8 cellular contexts compared by ENCODE assay signal in the genomic region with DNA sequence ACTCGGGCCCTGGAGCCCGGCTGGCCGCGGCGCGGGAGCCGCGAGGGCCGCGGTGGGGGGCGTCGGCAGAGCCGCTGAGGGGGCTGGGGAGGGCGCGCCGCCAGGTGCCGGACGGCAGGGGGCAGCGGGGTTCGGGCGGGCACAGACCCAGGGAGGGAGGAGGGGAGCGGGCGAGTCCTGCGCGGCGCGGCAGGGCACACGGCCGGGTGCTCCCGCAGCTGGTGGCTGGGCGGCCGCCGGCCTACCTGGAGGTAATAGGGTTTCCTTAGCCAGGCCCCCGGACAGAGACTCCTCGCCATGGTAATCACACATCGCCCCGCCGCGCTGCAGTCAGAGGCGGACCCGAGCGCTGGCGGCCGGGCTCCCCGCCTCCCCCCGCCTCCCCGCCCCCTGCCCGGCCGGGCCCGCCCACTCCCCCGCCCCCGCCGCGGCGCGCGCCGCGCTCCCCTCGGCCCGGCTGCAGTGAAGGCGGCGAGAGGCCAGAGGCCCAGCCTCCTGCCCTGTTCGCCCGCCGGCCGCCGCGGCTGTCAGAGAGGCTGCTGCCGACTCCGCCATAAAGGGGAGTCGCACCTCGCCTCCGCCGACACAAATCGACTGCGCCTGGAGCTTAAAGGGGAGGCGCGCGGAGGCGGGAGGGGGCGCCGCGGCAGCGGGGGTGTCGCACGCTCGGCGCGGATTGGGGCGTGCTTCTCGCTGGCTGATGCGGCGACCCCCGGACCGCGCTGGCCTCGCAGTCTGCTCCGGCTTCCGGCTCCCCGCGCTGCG. TPM values are rescaled to one million over a fixed set of nuclear protein-coding genes. Genes with fewer than 3 reads are reported as not detected.
DNase-seq lines count a peak whose midpoint lies in the region; ATAC-seq and TF ChIP-seq lines count a peak whose summit lies in the region.

A gene (minus strand): TSS at position 332 of the 765 bp plus-strand sequence. CDS start 33 bp downstream, at position 299.

- H3K9me3 Mint-ChIP-seq in Calu3 (ENCODE audit: low read depth, unreplicated experiment) (no peaks in the 10 kb centered on the region), neural crest cell (no peaks in the 10 kb centered on the region)
- no peaks in the 10 kb centered on the region for H3K9me3 Mint-ChIP-seq in activated T-helper 2 cell treated with anti-CD3 and anti-CD28 coated beads, Interferon-gamma antibody, Interleukin-2, Interleukin-4, amounts not matched to agents 10 μg/mL and 5 μg/mL and 100 μg/mL, durations not matched to agents 14 hours and 24 hours and 36 hours

- H3K27ac Mint-ChIP-seq in Calu3 (ENCODE audit: unreplicated experiment) (peak within 1 kb of the TSS; percentile 31), neural crest cell (ENCODE audit: unreplicated experiment) (peak within 1 kb of the TSS; percentile 54)
- H3K27ac Mint-ChIP-seq in activated T-helper 2 cell treated with anti-CD3 and anti-CD28 coated beads, Interferon-gamma antibody, Interleukin-2, Interleukin-4, amounts not matched to agents 10 μg/mL and 5 μg/mL and 100 μg/mL, durations not matched to agents 14 hours and 24 hours and 36 hours, result peak within 1 kb of the TSS; percentile 96

- H3K4me3 Mint-ChIP-seq in Calu3 (ENCODE audit: low read depth, unreplicated experiment) (peak within 1 kb of the TSS; percentile 70), neural crest cell (peak within 1 kb of the TSS; percentile 91)
- H3K4me3 Mint-ChIP-seq in activated T-helper 2 cell treated with anti-CD3 and anti-CD28 coated beads, Interferon-gamma antibody, Interleukin-2, Interleukin-4, amounts not matched to agents 10 μg/mL and 5 μg/mL and 100 μg/mL, durations not matched to agents 14 hours and 24 hours and 36 hours (ENCODE audit: low read depth), result peak within 1 kb of the TSS; percentile 91

- peak; percentile 25 for TF ChIP-seq CTCF in Calu3 (IDR thresholded peaks at IDR 0.05; ENCODE audit: unreplicated experiment)
- TF ChIP-seq CTCF in fibroblast of pulmonary artery (IDR thresholded peaks at IDR 0.05; ENCODE audit: low read length, missing control alignments), result no peak
- TF ChIP-seq CTCF in neural crest cell (conservative IDR thresholded peaks at IDR 0.05), result peak; percentile 52
- peak in 3 of 7 experiments; percentile 16 to 27 (median 23) for TF ChIP-seq CTCF in stomach (IDR thresholded peaks at IDR 0.05)

- 0 to 1% (median 0%) methylated on average over 4 to 102 of the region's 103 CpGs for WGBS in stomach, 5 donors

- DNase-seq in Calu3, result peak; percentile 80
- DNase-seq in HT1080 (ENCODE audit: low read depth), result peak; percentile 56
- DNase-seq in RKO (ENCODE audit: low spot score), result peak; percentile 77
- DNase-seq in activated T-helper 2 cell treated with anti-CD3 and anti-CD28 coated beads, Interferon-gamma antibody, Interleukin-2, Interleukin-4, amounts not matched to agents 10 μg/mL and 5 μg/mL and 100 μg/mL, durations not matched to agents 14 hours and 24 hours and 36 hours (ENCODE audit: low spot score), result peak; percentile 71
- DNase-seq in fibroblast of pulmonary artery (ENCODE audit: low read depth), result peak; percentile 75
- peak; percentile 69 for DNase-seq in neural crest cell (ENCODE audit: low read depth, low spot score)
- peak; percentile 81 for DNase-seq in stomach

- H3K27ac ChIP-seq in stomach, result peak within 1 kb of the TSS; percentile 96 to 99 (median 98)

- H3K4me1 ChIP-seq in stomach, result peaks cover 6 to 52% (median 23%) of the 10 kb centered on the region in 4 donors

- no peaks in the 10 kb centered on the region for H3K36me3 ChIP-seq in stomach

- H3K4me3 ChIP-seq in fibroblast of pulmonary artery (replicated peaks; ENCODE audit: low read depth, low read length) (peak within 1 kb of the TSS; percentile 73), stomach (peak within 1 kb of the TSS; percentile 78 to 93 (median 88))

- ATAC-seq in GM21360 (IDR thresholded peaks at IDR 0.05; ENCODE audit: unreplicated experiment), result peak; percentile 34

- CTCF ChIA-PET in Calu3 (lab: Charles Lee), result interaction anchor here (0.7 to 1.5 kb wide), 10 partner anchors 10 to 130 kb away, joined by 3 to 9 read pairs (median 4); a partner anchor contains a TSS

- TF ChIP-seq EP300 in stomach (IDR thresholded peaks at IDR 0.05), result no peak

- H3K36me3 Mint-ChIP-seq in Calu3 (ENCODE audit: insufficient read depth, unreplicated experiment), result peaks cover 18% of the 10 kb centered on the region
- peaks cover 20% of the 10 kb centered on the region for H3K36me3 Mint-ChIP-seq in activated T-helper 2 cell treated with anti-CD3 and anti-CD28 coated beads, Interferon-gamma antibody, Interleukin-2, Interleukin-4, amounts not matched to agents 10 μg/mL and 5 μg/mL and 100 μg/mL, durations not matched to agents 14 hours and 24 hours and 36 hours (ENCODE audit: low read depth)
- no peaks in the 10 kb centered on the region for H3K36me3 Mint-ChIP-seq in neural crest cell (ENCODE audit: low read depth)

- H3K4me1 Mint-ChIP-seq in Calu3 (ENCODE audit: low read depth, unreplicated experiment) (peaks cover 8% of the 10 kb centered on the region), neural crest cell (peaks cover 7% of the 10 kb centered on the region)
- H3K4me1 Mint-ChIP-seq in activated T-helper 2 cell treated with anti-CD3 and anti-CD28 coated beads, Interferon-gamma antibody, Interleukin-2, Interleukin-4, amounts not matched to agents 10 μg/mL and 5 μg/mL and 100 μg/mL, durations not matched to agents 14 hours and 24 hours and 36 hours (ENCODE audit: low read depth), result peaks cover 30% of the 10 kb centered on the region

- intact Hi-C loops in Calu3 (cut with micrococcal nuclease; ENCODE audit: unreplicated experiment), result loop anchor here (2.0 kb wide), 1 partner anchor 33 kb away; no protein-coding TSS in a partner anchor
- intact Hi-C loops in activated T-helper 2 cell treated with anti-CD3 and anti-CD28 coated beads, Interferon-gamma antibody, Interleukin-2, Interleukin-4, amounts not matched to agents 10 μg/mL and 5 μg/mL and 100 μg/mL, durations not matched to agents 14 hours and 24 hours and 36 hours (cut with micrococcal nuclease), result loop anchor here (1.0 to 10.0 kb wide), 6 partner anchors 21 to 886 kb away; a partner anchor contains a TSS
- intact Hi-C loops in stomach (cut with DNase I; ENCODE audit: low total_unique reads), result loop anchor here (5.0 kb wide), 1 partner anchor 36 kb away; no protein-coding TSS in a partner anchor

- no TSS peak for BruUV-seq in Calu3 (replicated peaks; lab: Mats Ljungman, UMichigan)

- H3K27me3 ChIP-seq in stomach, result no peaks in the 10 kb centered on the region

- H3K9me3 ChIP-seq in stomach, result no peaks in the 10 kb centered on the region

- H3K27me3 Mint-ChIP-seq in Calu3 (ENCODE audit: unreplicated experiment) (no peaks in the 10 kb centered on the region), neural crest cell (ENCODE audit: low read depth) (peaks cover 21% of the 10 kb centered on the region)
- H3K27me3 Mint-ChIP-seq in activated T-helper 2 cell treated with anti-CD3 and anti-CD28 coated beads, Interferon-gamma antibody, Interleukin-2, Interleukin-4, amounts not matched to agents 10 μg/mL and 5 μg/mL and 100 μg/mL, durations not matched to agents 14 hours and 24 hours and 36 hours (ENCODE audit: low read depth), result no peaks in the 10 kb centered on the region

- no peak for TF ChIP-seq POLR2A in stomach (IDR thresholded peaks at IDR 0.05)

RNA-seq across cellular contexts. Expression of the gene that starts here (rescaled TPM):
- total RNA-seq in Calu3 (2022), result 4.2 and 4.9 TPM in 2 replicates
- 2.3 and 2.9 TPM in 2 replicates for total RNA-seq in HT1080 (2014; rRNA removed; shearing (Covaris generic))
- 4.2 and 5.3 TPM in 2 replicates for polyA plus RNA-seq in HT1080 (2015; cell fraction: cytosol; rRNA removed)
- 3.4 and 3.5 TPM in 2 replicates for polyA plus RNA-seq in HT1080 (2015; cell fraction: nucleus; rRNA removed)
- 22.9 and 23.0 TPM in 2 replicates for total RNA-seq in activated T-helper 2 cell treated with anti-CD3 and anti-CD28 coated beads, Interferon-gamma antibody, Interleukin-2, Interleukin-4, amounts not matched to agents 10 μg/mL and 5 μg/mL and 100 μg/mL, durations not matched to agents 14 hours and 24 hours and 36 hours
- 2.0 and 2.3 TPM in 2 replicates for total RNA-seq in neural crest cell
- total RNA-seq in stomach, result 10 to 100 TPM in 3 of 5 donors, 1 to 10 TPM in 2; 2.0 to 15.5 (median 12.1) TPM
- polyA plus RNA-seq in stomach, result 1 to 10 TPM; 2.6 to 3.5 (median 3.5) TPM

Comparison
In these comparisons a context has a peak if more than half of its experiments do, and no peak if none do; other contexts are left out.
1. Peak in every context shown above with its lines: DNase-seq, ATAC-seq, H3K4me3 ChIP-seq and H3K27ac ChIP-seq.
2. H3K27ac Mint-ChIP-seq: peak in every context shown above with its lines; median percentile 96 in activated T-helper 2 cell treated with anti-CD3 and anti-CD28 coated beads, Interferon-gamma antibody, Interleukin-2, Interleukin-4, amounts not matched to agents 10 μg/mL and 5 μg/mL and 100 μg/mL, durations not matched to agents 14 hours and 24 hours and 36 hours; 54 in neural crest cell; 31 in Calu3.